Comparison of ENCODE assay signal across 20 cellular contexts in genomic region chr12:7303230-7303629, GRCh38. TPM values are rescaled to one million over a fixed set of nuclear protein-coding genes. Genes with fewer than 3 reads are reported as not detected.
"Had no signal": no experiment of that assay in that cellular context is flagged by ENCODE, and none has a peak within 500 bp of the region (broad histone marks: within the 10 kb centered on the region; RNA-seq: fewer than 3 reads in every experiment).

No MANE protein-coding gene starts in this region.

- FAIRE-seq: colon had no signal

- ATAC-seq: activated CD8-positive, alpha-beta T cell treated with anti-CD3 and anti-CD28 coated beads for 36 hours; activated T-helper 17 cell treated with anti-CD3 and anti-CD28 coated beads, Interleukin-2, amount 50 U/mL, for 72 hours; body of pancreas; gastroesophageal sphincter; heart left ventricle; left ventricle myocardium superior; stimulated activated naive B cell treated with anti-CD40 and anti-IgM and Interleukin-4, amounts not matched to agents 10 μg/mL and 1 μg/mL and 100 μg/mL, for 72 hours had no signal

- H3K9me3 ChIP-seq: body of pancreas, gastroesophageal sphincter, heart left ventricle, thoracic aorta had no signal

- H3K4me1 ChIP-seq: body of pancreas, gastroesophageal sphincter, heart left ventricle had no signal

- H3K27ac ChIP-seq: body of pancreas, gastroesophageal sphincter, heart left ventricle, thoracic aorta had no signal

- DNase-seq: activated CD4-positive, alpha-beta T cell treated with anti-CD3 and anti-CD28 coated beads, Interleukin-2, amount 10 ng/mL, durations not matched to agents 24 days and 14 days; activated CD4-positive, CD25-positive, alpha-beta regulatory T cell; activated CD8-positive, alpha-beta T cell treated with anti-CD3 and anti-CD28 coated beads for 36 hours; activated naive CD4-positive, alpha-beta T cell; activated naive CD8-positive, alpha-beta T cell treated with anti-CD3 and anti-CD28 coated beads, Interleukin-2, amount 10 ng/mL, durations not matched to agents 7 days and 5 days; activated T-cell treated with anti-CD3 and anti-CD28 coated beads, Interleukin-2, amount 50 U/mL, for 1 hour; body of pancreas; heart left ventricle; left ventricle myocardium superior; nephron progenitor cell; posterior cingulate gyrus; stimulated activated naive B cell treated with anti-CD40 and anti-IgM and Interleukin-4, amounts not matched to agents 10 μg/mL and 1 μg/mL and 100 μg/mL, for 72 hours had no signal

- H3K36me3 ChIP-seq: gastroesophageal sphincter, heart left ventricle, thoracic aorta had no signal

- H3K4me3 ChIP-seq: body of pancreas, gastroesophageal sphincter, heart left ventricle, thoracic aorta had no signal

RNA-seq across cellular contexts. Expression of gene ACSM4, which starts 0.6 kb away (rescaled TPM):
- total RNA-seq: activated CD4-positive, alpha-beta T cell treated with anti-CD3 and anti-CD28 coated beads, Interleukin-2, amount 10 ng/mL, durations not matched to agents 24 days and 14 days; activated CD8-positive, alpha-beta T cell treated with anti-CD3 and anti-CD28 coated beads for 36 hours; activated naive CD8-positive, alpha-beta T cell treated with anti-CD3 and anti-CD28 coated beads, Interleukin-2, amount 10 ng/mL, durations not matched to agents 7 days and 5 days; activated T-helper 17 cell treated with anti-CD3 and anti-CD28 coated beads, Interleukin-2, amount 50 U/mL, for 72 hours; body of pancreas; gastroesophageal sphincter; heart left ventricle; left ventricle myocardium superior; myocyte; renal cortical epithelial cell; thoracic aorta; urinary bladder had no signal
- polyA plus RNA-seq: esophagus, heart left ventricle, urinary bladder had no signal
